In genomic region chr17:13421581-13421980, GRCh38 we compare ENCODE assay signal across 31 cellular contexts.
DNase-seq lines count a peak whose midpoint lies in the region; ATAC-seq, FAIRE-seq and TF ChIP-seq lines count a peak whose summit lies in the region.
"Had no signal": no experiment of that assay in that cellular context is flagged by ENCODE, and none has a peak within 500 bp of the region (broad histone marks: within the 10 kb centered on the region; RNA-seq: fewer than 3 reads in every experiment).

No MANE protein-coding gene starts in this region.

- H3K27me3 ChIP-seq in breast epithelium (no peaks in the 10 kb centered on the region), bronchial epithelial cell (ENCODE audit: control insufficient read depth, insufficient read depth, low read length) (no peaks in the 10 kb centered on the region), mesenchymal stem cell (ENCODE audit: control insufficient read depth in 1 of 2, insufficient read depth in 1 of 2, low read length in 2 of 2) (no peaks in the 10 kb centered on the region), SK-N-SH (ENCODE audit: insufficient read depth) (no peaks in the 10 kb centered on the region)
- H3K27me3 ChIP-seq: cardiac muscle cell, left lung, right lobe of liver, suprapubic skin, upper lobe of right lung had no signal

- H4K20me1 ChIP-seq in SK-N-SH (ENCODE audit: insufficient read depth): no peaks in the 10 kb centered on the region

- no peak overlapping the region for H4K91ac ChIP-seq in mesenchymal stem cell (ENCODE audit: low read length)

- no peak for TF ChIP-seq EP300 in SK-N-SH (IDR thresholded peaks at IDR 0.05; ENCODE audit: borderline replicate concordance in 1 of 2, low read depth in 1 of 2, low read length in 1 of 2)

- no peak for TF ChIP-seq RAD21 in SK-N-SH (IDR thresholded peaks at IDR 0.05; ENCODE audit: low read length)

- H3F3A ChIP-seq in SK-N-SH (replicated peaks; ENCODE audit: insufficient read depth): peaks cover 3% of the 10 kb centered on the region

- intact Hi-C loops in MCF 10A (cut with micrococcal nuclease): loop anchor here (2.0 to 5.0 kb wide), 3 partner anchors 75 to 176 kb away; no protein-coding TSS in a partner anchor
- intact Hi-C loops in breast epithelium (cut with DNase I; ENCODE audit: low total_unique reads): no loop called here

- no peak overlapping the region for H3K4me3 Mint-ChIP-seq in MCF 10A (ENCODE audit: unreplicated experiment)
- H3K4me3 Mint-ChIP-seq: activated B cell treated with CpG ODN at 0.5 μM for 24 hours; activated naive CD8-positive, alpha-beta T cell treated with anti-CD3 and anti-CD28 coated beads for 36 hours; CD4-positive, alpha-beta T cell had no signal

- H2BK15ac ChIP-seq in mesenchymal stem cell (ENCODE audit: low read depth, poor library complexity, severe bottlenecking): no peak overlapping the region

- no peaks in the 10 kb centered on the region for H3K9me2 ChIP-seq in SK-N-SH

- no peak overlapping the region for H2BK120ac ChIP-seq in mesenchymal stem cell (ENCODE audit: low read depth, low read length)

- H3K9me3 ChIP-seq in breast epithelium (no peaks in the 10 kb centered on the region), mesenchymal stem cell (ENCODE audit: control insufficient read depth, low read length) (no peaks in the 10 kb centered on the region), SK-N-SH (no peaks in the 10 kb centered on the region)
- H3K9me3 ChIP-seq: left lung, right lobe of liver, suprapubic skin, upper lobe of right lung had no signal

- peaks cover 36% of the 10 kb centered on the region for H3K4me1 Mint-ChIP-seq in MCF 10A (ENCODE audit: insufficient read depth, unreplicated experiment)
- H3K4me1 Mint-ChIP-seq: activated B cell treated with CpG ODN at 0.5 μM for 24 hours; activated naive CD8-positive, alpha-beta T cell treated with anti-CD3 and anti-CD28 coated beads for 36 hours had no signal

- peak overlapping the region; percentile 32 for H3K27ac Mint-ChIP-seq in MCF 10A (ENCODE audit: low read depth, unreplicated experiment)
- H3K27ac Mint-ChIP-seq: activated B cell treated with CpG ODN at 0.5 μM for 24 hours; activated naive CD8-positive, alpha-beta T cell treated with anti-CD3 and anti-CD28 coated beads for 36 hours; CD4-positive, alpha-beta T cell; progenitor cell of endocrine pancreas had no signal

- H3K36me3 ChIP-seq in breast epithelium (no peaks in the 10 kb centered on the region), bronchial epithelial cell (ENCODE audit: control insufficient read depth, insufficient read depth, low read length) (no peaks in the 10 kb centered on the region), mesenchymal stem cell (ENCODE audit: control insufficient read depth in 1 of 2, insufficient read depth in 2 of 2, low read depth in 1 of 2, low read length in 2 of 2) (no peaks in the 10 kb centered on the region), SK-N-SH (replicated peaks in 1 of 2; ENCODE audit: control insufficient read depth in 1 of 2, insufficient read depth in 2 of 2, low read length in 1 of 2) (no peaks in the 10 kb centered on the region)
- H3K36me3 ChIP-seq: cardiac muscle cell, left lung, right lobe of liver, suprapubic skin, upper lobe of right lung had no signal

- H3K4ac ChIP-seq in mesenchymal stem cell (ENCODE audit: low read depth in 1 of 2, low read length in 2 of 2): no peak overlapping the region

- no peak for TF ChIP-seq CTCF in MCF 10A (IDR thresholded peaks at IDR 0.05; ENCODE audit: unreplicated experiment)
- TF ChIP-seq CTCF in breast epithelium (IDR thresholded peaks at IDR 0.05): no peak
- no peak for TF ChIP-seq CTCF in bronchial epithelial cell (IDR thresholded peaks at IDR 0.05; ENCODE audit: insufficient read depth, low read length, severe bottlenecking)
- no peak for TF ChIP-seq CTCF in SK-N-SH (IDR thresholded peaks at IDR 0.05)

- no peak overlapping the region for H3K23ac ChIP-seq in mesenchymal stem cell (ENCODE audit: low read length in 2 of 2)

- no TSS peak for BruUV-seq in MCF 10A (replicated peaks; lab: Mats Ljungman, UMichigan)

- WGBS in mesenchymal stem cell: 89% methylated on average over 2 of the region's 2 CpGs
- WGBS in SK-N-SH (ENCODE audit: low lambda C conversion rate): 84% methylated on average over 2 of the region's 2 CpGs

- H3K79me2 ChIP-seq in SK-N-SH (ENCODE audit: insufficient read depth): no peaks in the 10 kb centered on the region

- no peak for TF ChIP-seq POLR2A in breast epithelium (IDR thresholded peaks at IDR 0.05)

- H3K27ac ChIP-seq in breast epithelium (no peak overlapping the region), mesenchymal stem cell (ENCODE audit: low read length, poor library complexity, severe bottlenecking) (no peak overlapping the region), SK-N-SH (ENCODE audit: low read depth in 2 of 2, low read length in 1 of 2) (no peak overlapping the region)
- H3K27ac ChIP-seq: cardiac muscle cell, SK-N-MC, suprapubic skin, upper lobe of right lung had no signal

- H3K9ac ChIP-seq in mesenchymal stem cell (ENCODE audit: low read length) (peak overlapping the region; percentile 23), SK-N-SH (no peak overlapping the region)

- no peak for FAIRE-seq in bronchial epithelial cell (lab: Jason Lieb, UNC)
- FAIRE-seq: colon, D721Med, HepG2 had no signal

- H2AK5ac ChIP-seq in mesenchymal stem cell (ENCODE audit: low read length, severe bottlenecking): no peak overlapping the region

- H3K14ac ChIP-seq in mesenchymal stem cell (ENCODE audit: low read length in 2 of 2): no peak overlapping the region

- no peaks in the 10 kb centered on the region for H3K36me3 Mint-ChIP-seq in MCF 10A (ENCODE audit: insufficient read depth, unreplicated experiment)
- H3K36me3 Mint-ChIP-seq: activated naive CD8-positive, alpha-beta T cell treated with anti-CD3 and anti-CD28 coated beads for 36 hours had no signal

- no peaks in the 10 kb centered on the region for H3K9me3 Mint-ChIP-seq in MCF 10A (ENCODE audit: unreplicated experiment)
- H3K9me3 Mint-ChIP-seq: activated B cell treated with CpG ODN at 0.5 μM for 24 hours; CD4-positive, alpha-beta T cell had no signal

- H2BK5ac ChIP-seq in mesenchymal stem cell (ENCODE audit: low read depth, low read length, poor library complexity, severe bottlenecking): no peak overlapping the region

- no peak overlapping the region for H2BK12ac ChIP-seq in mesenchymal stem cell (ENCODE audit: low read length in 2 of 2)

- no peak overlapping the region for H3K4me3 ChIP-seq in breast epithelium
- no peak overlapping the region for H3K4me3 ChIP-seq in bronchial epithelial cell (ENCODE audit: low read depth, low read length)
- H3K4me3 ChIP-seq in mesenchymal stem cell (ENCODE audit: insufficient read depth in 1 of 2, low read depth in 1 of 2, low read length in 2 of 2): no peak overlapping the region
- no peak overlapping the region for H3K4me3 ChIP-seq in SK-N-SH (ENCODE audit: low read depth in 2 of 2, low read length in 1 of 2)
- H3K4me3 ChIP-seq: cardiac muscle cell, left lung, right lobe of liver, SK-N-MC, suprapubic skin, upper lobe of right lung had no signal

- H3K4me1 ChIP-seq in breast epithelium (no peaks in the 10 kb centered on the region), mesenchymal stem cell (ENCODE audit: control insufficient read depth, insufficient read depth, low read depth, low read length) (no peaks in the 10 kb centered on the region), SK-N-SH (ENCODE audit: control insufficient read depth in 1 of 2, insufficient read depth in 2 of 2, low read depth in 1 of 2, low read length in 1 of 2) (peaks cover 2 to 12% of the 10 kb centered on the region in 2 experiments; a peak in 3 of 4 replicates)

- no peak overlapping the region for H3K4me2 ChIP-seq in mesenchymal stem cell (ENCODE audit: low read length, poor library complexity, severe bottlenecking)
- no peak overlapping the region for H3K4me2 ChIP-seq in SK-N-SH

- H3K27me3 Mint-ChIP-seq in MCF 10A (ENCODE audit: insufficient read depth, unreplicated experiment): no peaks in the 10 kb centered on the region
- H3K27me3 Mint-ChIP-seq: activated B cell treated with CpG ODN at 0.5 μM for 24 hours; CD4-positive, alpha-beta T cell had no signal

- POLR2A ChIA-PET in MCF 10A (lab: Yijun Ruan, JAX): interaction anchor here (0.6 to 3.2 kb wide), 13 partner anchors 9 to 510 kb away, joined by 3 to 13 read pairs (median 3); no protein-coding TSS in a partner anchor
- POLR2A ChIA-PET in SK-N-SH (lab: Yijun Ruan, JAX): no interaction called here

- H4K8ac ChIP-seq in mesenchymal stem cell (ENCODE audit: low read length): no peak overlapping the region

- ATAC-seq in HG03442 (IDR thresholded peaks at IDR 0.05; ENCODE audit: unreplicated experiment): no peak

- peak; percentile 65 for DNase-seq in MCF 10A (ENCODE audit: unreplicated experiment)
- no peak for DNase-seq in breast epithelium (ENCODE audit: low spot score in 2 of 2)
- DNase-seq in bronchial epithelial cell (ENCODE audit: low read depth): peak; percentile 18
- DNase-seq in mesenchymal stem cell: no peak
- DNase-seq in SK-N-SH: no peak
- no peak for DNase-seq in AG20443 (ENCODE audit: low spot score)
- DNase-seq in NOMO-1 treated with DMSO at 0.1 percent for 48 hours (lab: John Stamatoyannopoulos, UW; ENCODE audit: unreplicated experiment): no peak
- DNase-seq: 8988T; activated B cell treated with CpG ODN at 0.5 μM for 24 hours; activated CD4-positive, alpha-beta T cell treated with anti-CD3 and anti-CD28 coated beads, Interleukin-2, amount 50 U/mL, for 1 hour; activated effector memory CD4-positive, alpha-beta T cell treated with anti-CD3 and anti-CD28 coated beads, Interleukin-2, amount 50 U/mL, for 16 hours; activated naive CD8-positive, alpha-beta T cell treated with anti-CD3 and anti-CD28 coated beads for 36 hours; activated T-cell treated with anti-CD3 and anti-CD28 coated beads, Interleukin-2, amount 50 U/mL, for 1 hour; CD4-positive, alpha-beta T cell; effector CD8-positive, alpha-beta T cell; islet precursor cell; Kasumi-1; left lung; NCI-H1092; NCI-H1694 treated with DMSO at 0.1 percent for 48 hours; right lobe of liver; stimulated activated CD4-positive, alpha-beta T cell treated with anti-CD3 and anti-CD28 coated beads, Interleukin-4, amount 100 ng/mL, for 4 hours; upper lobe of right lung had no signal

- CTCF ChIA-PET in MCF 10A (lab: Yijun Ruan, JAX) (interaction anchor here (0.7 kb wide), 1 partner anchor 823 kb away, joined by 4 read pairs; no protein-coding TSS in a partner anchor), SK-N-SH (lab: Yijun Ruan, JAX) (interaction anchor here (0.9 to 1.0 kb wide), 2 partner anchors 51 to 85 kb away, joined by 3 read pairs; no protein-coding TSS in a partner anchor)

- no peak overlapping the region for H3K18ac ChIP-seq in mesenchymal stem cell (ENCODE audit: low read depth in 1 of 2, low read length in 2 of 2)

- no peak overlapping the region for H2AFZ ChIP-seq in mesenchymal stem cell (ENCODE audit: low read depth, low read length)
- H2AFZ ChIP-seq in SK-N-SH (ENCODE audit: low read depth): no peak overlapping the region

- no peaks in the 10 kb centered on the region for H3K79me1 ChIP-seq in mesenchymal stem cell (replicated peaks; ENCODE audit: low read length, poor library complexity, severe bottlenecking)

TF ChIP-seq in SK-N-SH, 30 proteins besides CTCF, POLR2A, EP300 and RAD21 (continues in another document):
- TF ChIP-seq FOSL2 (IDR thresholded peaks at IDR 0.05; ENCODE audit: borderline replicate concordance, low read depth): no peak

Comparison
In these comparisons a context has a peak if more than half of its experiments do, and no peak if none do; other contexts are left out.
1. DNase-seq: peak in MCF 10A (single experiment) and bronchial epithelial cell (single experiment); none in breast epithelium (0 of 2), mesenchymal stem cell (single experiment), SK-N-SH (single experiment), AG20443 (single experiment) and NOMO-1 treated with DMSO at 0.1 percent for 48 hours (single experiment).